In genomic region chr12:109548258-109548657, GRCh38 we compare ENCODE assay signal across 8 cellular contexts.
"Had no signal": no experiment of that assay in that cellular context is flagged by ENCODE, and none has a peak within 500 bp of the region (broad histone marks: within the 10 kb centered on the region; RNA-seq: fewer than 3 reads in every experiment).

No MANE protein-coding gene starts in this region.

- H3K27ac Mint-ChIP-seq: GM23338, HFFc6, IgD-negative memory B cell had no signal

- H3K4me2 ChIP-seq: GM23338 had no signal

- H3K4me3 ChIP-seq: GM23338 had no signal

- H3K9me3 Mint-ChIP-seq: GM23338, H9, HFFc6, IgD-negative memory B cell had no signal

- H3K4me3 Mint-ChIP-seq: GM23338, H9, HFFc6, IgD-negative memory B cell had no signal

- H3K36me3 Mint-ChIP-seq: IgD-negative memory B cell had no signal

- H3K4me1 Mint-ChIP-seq: GM23338 had no signal

- H3K27me3 Mint-ChIP-seq: IgD-negative memory B cell had no signal

- H3K27ac ChIP-seq: HL-60 had no signal

- ATAC-seq: GM23338, HepG2 had no signal

- H2AFZ ChIP-seq: GM23338 had no signal

- DNase-seq: H9, HCEC 1CT, HFFc6, KG1 had no signal
